ENCODE assay signal across 8 cellular contexts in genomic region chr1:172359531-172359991, GRCh38.
DNase-seq lines count a peak whose midpoint lies in the region; ATAC-seq and TF ChIP-seq lines count a peak whose summit lies in the region.

No MANE protein-coding gene starts in this region.

- peak overlapping the region; percentile 88 for H3K27ac Mint-ChIP-seq in activated CD8-positive, alpha-beta memory T cell treated with anti-CD3 and anti-CD28 coated beads, Interleukin-2, amount 10 ng/mL, durations not matched to agents 7 days and 5 days

- peak overlapping the region; percentile 90 for H3K27ac ChIP-seq in SJCRH30
- H3K27ac ChIP-seq in thyroid gland: peak overlapping the region; percentile 89 to 92 (median 90)

- H3K9me3 Mint-ChIP-seq in activated CD8-positive, alpha-beta memory T cell treated with anti-CD3 and anti-CD28 coated beads, Interleukin-2, amount 10 ng/mL, durations not matched to agents 7 days and 5 days (ENCODE audit: low read depth): no peaks in the 10 kb centered on the region

- TF ChIP-seq CTCF in fibroblast of villous mesenchyme (IDR thresholded peaks at IDR 0.05; ENCODE audit: insufficient read depth, low read depth, low read length) (no peak), thyroid gland (IDR thresholded peaks at IDR 0.05) (no peak)

- ATAC-seq in activated CD8-positive, alpha-beta memory T cell treated with anti-CD3 and anti-CD28 coated beads, Interleukin-2, amount 10 ng/mL, durations not matched to agents 7 days and 5 days: no peak
- no peak for ATAC-seq in GM21367 (IDR thresholded peaks at IDR 0.05; ENCODE audit: unreplicated experiment)
- ATAC-seq in HG03095 (IDR thresholded peaks at IDR 0.05; ENCODE audit: unreplicated experiment): no peak

- DNase-seq in activated CD8-positive, alpha-beta memory T cell treated with anti-CD3 and anti-CD28 coated beads, Interleukin-2, amount 10 ng/mL, durations not matched to agents 7 days and 5 days: no peak
- DNase-seq in activated CD8-positive, alpha-beta memory T cell treated with anti-CD3 and anti-CD28 coated beads, Interleukin-2, amount 50 U/mL, for 4 hours: no peak
- DNase-seq in SJCRH30 (peak in 1 of 2 experiments; percentile 48), fibroblast of villous mesenchyme (ENCODE audit: low read depth) (peak; percentile 96), thyroid gland (peak; percentile 15 to 19), germinal center (ENCODE audit: low spot score) (no peak)

- H3K27me3 ChIP-seq in SJCRH30: no peaks in the 10 kb centered on the region
- no peaks in the 10 kb centered on the region for H3K27me3 ChIP-seq in thyroid gland

- H3K4me3 ChIP-seq in SJCRH30 (peak overlapping the region; percentile 23), fibroblast of villous mesenchyme (ENCODE audit: low read depth, low read length) (peak overlapping the region; percentile 22), thyroid gland (replicated peaks in 1 of 3) (no peak overlapping the region)

- CTCF ChIA-PET in activated CD8-positive, alpha-beta memory T cell treated with anti-CD3 and anti-CD28 coated beads, Interleukin-2, amount 10 ng/mL, durations not matched to agents 7 days and 5 days (lab: Charles Lee): interaction anchor here (1.0 to 2.8 kb wide), 6 partner anchors 17 to 70 kb away, joined by 3 to 18 read pairs (median 5); no protein-coding TSS in a partner anchor

- H3K4me1 Mint-ChIP-seq in activated CD8-positive, alpha-beta memory T cell treated with anti-CD3 and anti-CD28 coated beads, Interleukin-2, amount 10 ng/mL, durations not matched to agents 7 days and 5 days: peaks cover 37% of the 10 kb centered on the region

- intact Hi-C loops in thyroid gland (cut with DNase I): no loop called here

- H3K9me3 ChIP-seq in SJCRH30 (replicated peaks) (0 out of 2 replicates have a peak, but pooled peaks cover 3% of the 10 kb centered on the region), thyroid gland (no peaks in the 10 kb centered on the region)

- H3K36me3 Mint-ChIP-seq in activated CD8-positive, alpha-beta memory T cell treated with anti-CD3 and anti-CD28 coated beads, Interleukin-2, amount 10 ng/mL, durations not matched to agents 7 days and 5 days: peaks cover 4% of the 10 kb centered on the region

- WGBS in thyroid gland, 2 donors: 7 to 8% methylated on average over 3 of the region's 3 CpGs

- H3K4me1 ChIP-seq in SJCRH30: peaks cover 51% of the 10 kb centered on the region
- H3K4me1 ChIP-seq in thyroid gland: peaks cover 25 to 52% of the 10 kb centered on the region in 2 donors

- no peak overlapping the region for H3K4me3 Mint-ChIP-seq in activated CD8-positive, alpha-beta memory T cell treated with anti-CD3 and anti-CD28 coated beads, Interleukin-2, amount 10 ng/mL, durations not matched to agents 7 days and 5 days

- no peaks in the 10 kb centered on the region for H3K27me3 Mint-ChIP-seq in activated CD8-positive, alpha-beta memory T cell treated with anti-CD3 and anti-CD28 coated beads, Interleukin-2, amount 10 ng/mL, durations not matched to agents 7 days and 5 days

- no peak for TF ChIP-seq POLR2A in thyroid gland (IDR thresholded peaks at IDR 0.05)

- H3K36me3 ChIP-seq in SJCRH30 (no peaks in the 10 kb centered on the region), thyroid gland (no peaks in the 10 kb centered on the region)

Comparison
In these comparisons a context has a peak if more than half of its experiments do, and no peak if none do; other contexts are left out.
1. DNase-seq: peak in fibroblast of villous mesenchyme (single experiment) and thyroid gland (2 of 2); none in activated CD8-positive, alpha-beta memory T cell treated with anti-CD3 and anti-CD28 coated beads, Interleukin-2, amount 10 ng/mL, durations not matched to agents 7 days and 5 days (single experiment), activated CD8-positive, alpha-beta memory T cell treated with anti-CD3 and anti-CD28 coated beads, Interleukin-2, amount 50 U/mL, for 4 hours (single experiment) and germinal center (single experiment).
2. H3K4me3 ChIP-seq: peak in SJCRH30 (single experiment) and fibroblast of villous mesenchyme (single experiment); none in thyroid gland (0 of 3).